In genomic region chr6:162952343-162952871, GRCh38 we compare ENCODE assay signal across 27 cellular contexts.
"Had no signal": no experiment of that assay in that cellular context is flagged by ENCODE, and none has a peak within 500 bp of the region (broad histone marks: within the 10 kb centered on the region; RNA-seq: fewer than 3 reads in every experiment).

No MANE protein-coding gene starts in this region.

- H3K4me3 ChIP-seq: colonic mucosa, coronary artery, dorsolateral prefrontal cortex, esophagus muscularis mucosa, esophagus squamous epithelium, gastrocnemius medialis, gastroesophageal sphincter, heart left ventricle, heart right ventricle, hepatocyte had no signal

- ATAC-seq: effector memory CD8-positive, alpha-beta T cell; esophagus mucosa; foreskin keratinocyte; gastrocnemius medialis; gastroesophageal sphincter; heart left ventricle; heart right ventricle had no signal

- H3K27ac Mint-ChIP-seq: dendritic cell treated with granulocyte-macrophage colony-stimulating factor and Interleukin-4, amounts not matched to agents 40 ng/mL and 50 ng/mL, for 4 days; effector memory CD8-positive, alpha-beta T cell; endodermal cell had no signal

- H3K36me3 ChIP-seq: colonic mucosa, esophagus muscularis mucosa, esophagus squamous epithelium, gastrocnemius medialis, gastroesophageal sphincter, heart left ventricle, heart right ventricle had no signal

- H3K9me3 Mint-ChIP-seq: endodermal cell had no signal

- H3K4me1 Mint-ChIP-seq: endodermal cell had no signal

- H3K9me3 ChIP-seq: colonic mucosa, esophagus muscularis mucosa, esophagus squamous epithelium, gastrocnemius medialis, gastroesophageal sphincter, heart left ventricle, heart right ventricle had no signal

- H3K79me2 ChIP-seq: hepatocyte had no signal

- DNase-seq: colonic mucosa; cortex of kidney; dermis blood vessel endothelial cell; dorsolateral prefrontal cortex; effector CD4-positive, alpha-beta T cell; effector CD8-positive, alpha-beta T cell; effector memory CD4-positive, alpha-beta T cell; effector memory CD8-positive, alpha-beta T cell; endodermal cell; erythroblast; esophagus squamous epithelium; foreskin fibroblast; foreskin keratinocyte; foreskin melanocyte; gastrocnemius medialis; glutamatergic neuron; head of caudate nucleus; heart left ventricle; heart right ventricle had no signal

- H3K27ac ChIP-seq: colonic mucosa, coronary artery, dorsolateral prefrontal cortex, epithelial cell of prostate, esophagus muscularis mucosa, esophagus squamous epithelium, foreskin keratinocyte, gastrocnemius medialis, gastroesophageal sphincter, heart left ventricle, heart right ventricle, hepatocyte had no signal

- H3K27me3 Mint-ChIP-seq: dendritic cell treated with granulocyte-macrophage colony-stimulating factor and Interleukin-4, amounts not matched to agents 40 ng/mL and 50 ng/mL, for 4 days; effector memory CD8-positive, alpha-beta T cell had no signal

- FAIRE-seq: endothelial cell of umbilical vein had no signal

- H3K27me3 ChIP-seq: colonic mucosa, dorsolateral prefrontal cortex, esophagus muscularis mucosa, esophagus squamous epithelium, foreskin keratinocyte, gastrocnemius medialis, gastroesophageal sphincter, heart left ventricle, heart right ventricle, hepatocyte had no signal

- H2AFZ ChIP-seq: hepatocyte had no signal

- H3K4me3 Mint-ChIP-seq: dendritic cell treated with granulocyte-macrophage colony-stimulating factor and Interleukin-4, amounts not matched to agents 40 ng/mL and 50 ng/mL, for 4 days; effector memory CD8-positive, alpha-beta T cell; endodermal cell had no signal

- H3K4me2 ChIP-seq: hepatocyte had no signal

- H3K4me1 ChIP-seq: colonic mucosa, esophagus muscularis mucosa, esophagus squamous epithelium, foreskin keratinocyte, gastrocnemius medialis, gastroesophageal sphincter, heart left ventricle had no signal
